In genomic region chr6:44238687-44239350, GRCh38 we compare ENCODE assay signal across 11 cellular contexts. TPM values are rescaled to one million over a fixed set of nuclear protein-coding genes. Genes with fewer than 3 reads are reported as not detected.
DNase-seq lines count a peak whose midpoint lies in the region; ATAC-seq and TF ChIP-seq lines count a peak whose summit lies in the region.
"Had no signal": no experiment of that assay in that cellular context is flagged by ENCODE, and none has a peak within 500 bp of the region (broad histone marks: within the 10 kb centered on the region; RNA-seq: fewer than 3 reads in every experiment).

No MANE protein-coding gene starts in this region.

- no peak overlapping the region for H3K9ac ChIP-seq in mammary epithelial cell (ENCODE audit: insufficient read depth, low read length)

- H3K27me3 ChIP-seq in left ventricle myocardium inferior (ENCODE audit: low read depth) (no peaks in the 10 kb centered on the region), mammary epithelial cell (ENCODE audit: insufficient read depth, low read length) (no peaks in the 10 kb centered on the region), muscle layer of duodenum (ENCODE audit: low read depth, low read length) (no peaks in the 10 kb centered on the region), vagina (no peaks in the 10 kb centered on the region)

- H3K4me1 ChIP-seq in left ventricle myocardium inferior (peaks cover 46% of the 10 kb centered on the region), mammary epithelial cell (ENCODE audit: insufficient read depth, low read length) (peaks cover 43% of the 10 kb centered on the region), muscle layer of duodenum (ENCODE audit: control insufficient read depth in 1 of 2, insufficient read depth in 2 of 2, low read length in 2 of 2) (peaks cover 8 to 33% of the 10 kb centered on the region in 2 donors), vagina (peaks cover 31% of the 10 kb centered on the region)

- no peak overlapping the region for H3K4me3 ChIP-seq in left ventricle myocardium inferior
- no peak overlapping the region for H3K4me3 ChIP-seq in mammary epithelial cell (replicated peaks in 1 of 3; ENCODE audit: insufficient read depth in 1 of 3, low read depth in 2 of 3, low read length in 3 of 3)
- H3K4me3 ChIP-seq in muscle layer of duodenum (ENCODE audit: low read depth in 1 of 2, low read length in 2 of 2), result no peak overlapping the region
- H3K4me3 ChIP-seq in vagina, result no peak overlapping the region

- peak overlapping the region; percentile 98 for H3K27ac ChIP-seq in left ventricle myocardium inferior (replicated peaks)
- H3K27ac ChIP-seq in mammary epithelial cell (ENCODE audit: insufficient read depth, low read depth, low read length), result no peak overlapping the region
- peak overlapping the region; percentile 95 for H3K27ac ChIP-seq in muscle layer of duodenum (ENCODE audit: low read length)
- H3K27ac ChIP-seq in vagina, result peak overlapping the region; percentile 99

- in situ Hi-C loops in mammary epithelial cell (cut with MboI; ENCODE audit: low sequenced_read_pairs in 2 of 2), result loop anchor here (10.0 to 25.0 kb wide), 3 partner anchors 64 to 152 kb away; no protein-coding TSS in a partner anchor

- CTCF ChIA-PET in mammary epithelial cell (lab: Charles Lee; ENCODE audit: low non-redundant PET), result no interaction called here

- intact Hi-C loops in left ventricle myocardium inferior (cut with micrococcal nuclease) (loop anchor here (2.0 kb wide), 1 partner anchor 66 kb away; no protein-coding TSS in a partner anchor), Right ventricle myocardium superior (cut with DNase I) (loop anchor here (5.0 kb wide), 1 partner anchor 67 kb away; no protein-coding TSS in a partner anchor), mammary epithelial cell (cut with micrococcal nuclease) (loop anchor here (1.0 to 10.0 kb wide), 2 partner anchors 67 to 464 kb away; partner anchors contain the start of gene VEGFA), vagina (cut with DNase I) (no loop called here)

- no peak overlapping the region for H3K4me2 ChIP-seq in mammary epithelial cell (ENCODE audit: insufficient read depth, low read depth, low read length)

- WGBS in mammary epithelial cell (ENCODE audit: low coverage, missing lambda C conversion rate), result 50% methylated on average over 7 of the region's 7 CpGs

- no peak for ATAC-seq in Right ventricle myocardium superior (ENCODE audit: poor library complexity)
- ATAC-seq in GM18873 (IDR thresholded peaks at IDR 0.05; ENCODE audit: low FRiP score, unreplicated experiment), result no peak
- ATAC-seq in GM21515 (IDR thresholded peaks at IDR 0.05; ENCODE audit: unreplicated experiment), result no peak

- DNase-seq in left ventricle myocardium inferior (no peak), Right ventricle myocardium superior (no peak), mammary epithelial cell (peak; percentile 63), vagina (ENCODE audit: extremely low spot score in 2 of 2) (no peak), AG08396 (ENCODE audit: low spot score) (no peak)
- DNase-seq: NCI-H226, T-helper 9 cell had no signal

- BruUV-seq in mammary epithelial cell (replicated peaks; lab: Mats Ljungman, UMichigan), result TSS peak; percentile 64

- TF ChIP-seq CTCF in left ventricle myocardium inferior (IDR thresholded peaks at IDR 0.05; ENCODE audit: borderline replicate concordance) (no peak), mammary epithelial cell (conservative IDR thresholded peaks at IDR 0.05 in 1 of 2, IDR thresholded peaks at IDR 0.05 in 1 of 2; ENCODE audit: extremely low read depth in 1 of 2, insufficient read depth in 1 of 2, low read depth in 1 of 2, low read length in 2 of 2) (no peak), vagina (IDR thresholded peaks at IDR 0.05) (no peak)

- H2AFZ ChIP-seq in mammary epithelial cell (ENCODE audit: low read depth, low read length), result no peak overlapping the region

- H3K36me3 ChIP-seq in left ventricle myocardium inferior, result no peaks in the 10 kb centered on the region
- H3K36me3 ChIP-seq in mammary epithelial cell (ENCODE audit: insufficient read depth, low read length), result no peaks in the 10 kb centered on the region
- H3K36me3 ChIP-seq in muscle layer of duodenum (ENCODE audit: control insufficient read depth in 1 of 2, insufficient read depth in 2 of 2, low read length in 2 of 2), result no peaks in the 10 kb centered on the region
- no peaks in the 10 kb centered on the region for H3K36me3 ChIP-seq in vagina

- H3K79me2 ChIP-seq in mammary epithelial cell (ENCODE audit: insufficient read depth, low read length), result no peaks in the 10 kb centered on the region

- H3K9me3 ChIP-seq in left ventricle myocardium inferior (replicated peaks) (no peaks in the 10 kb centered on the region), mammary epithelial cell (replicated peaks; ENCODE audit: insufficient read depth, low read length) (no peaks in the 10 kb centered on the region), muscle layer of duodenum (ENCODE audit: control insufficient read depth in 1 of 2, low read length in 2 of 2) (no peaks in the 10 kb centered on the region), vagina (no peaks in the 10 kb centered on the region)

- H4K20me1 ChIP-seq in mammary epithelial cell (ENCODE audit: insufficient read depth, low read length), result no peaks in the 10 kb centered on the region

- dilution Hi-C loops in mammary epithelial cell (cut with HindIII; ENCODE audit: low sequenced_read_pairs), result loop anchor here (10.0 kb wide), 2 partner anchors 54 to 714 kb away; no protein-coding TSS in a partner anchor

- no peak for TF ChIP-seq POLR2A in vagina (IDR thresholded peaks at IDR 0.05)

RNA-seq across cellular contexts. Expression of gene HSP90AB1, which starts 8.1 kb away (rescaled TPM):
- total RNA-seq in left ventricle myocardium inferior (786 TPM), Right ventricle myocardium superior (853 TPM), mammary epithelial cell (100 to 1,000 TPM; 872 to 986 TPM), vagina (463 TPM)
- polyA plus RNA-seq in mammary epithelial cell, result 1,054 TPM
- polyA minus RNA-seq in mammary epithelial cell, result 1,190 TPM

RNA-seq across cellular contexts. Expression of gene SLC29A1, which starts 15.4 kb away (rescaled TPM):
- 154 TPM for total RNA-seq in left ventricle myocardium inferior
- total RNA-seq in Right ventricle myocardium superior, result 181 TPM
- 10 to 100 TPM; 45.7 to 55.5 TPM for total RNA-seq in mammary epithelial cell
- 156 TPM for polyA plus RNA-seq in mammary epithelial cell
- polyA minus RNA-seq in mammary epithelial cell, result 157 TPM
- 51.1 TPM for total RNA-seq in vagina

RNA-seq across cellular contexts. Expression of gene SLC35B2, which starts 18.5 kb away (rescaled TPM):
- total RNA-seq in left ventricle myocardium inferior, result 20.2 TPM
- 19.4 TPM for total RNA-seq in Right ventricle myocardium superior
- total RNA-seq in mammary epithelial cell, result 10 to 100 TPM; 72.6 to 76.3 TPM
- 134 TPM for polyA plus RNA-seq in mammary epithelial cell
- 104 TPM for polyA minus RNA-seq in mammary epithelial cell
- 19.6 TPM for total RNA-seq in vagina

RNA-seq across cellular contexts. Expression of gene MYMX, which starts 22.1 kb away (rescaled TPM):
- total RNA-seq in left ventricle myocardium inferior (0.36 TPM), Right ventricle myocardium superior (0.56 TPM), mammary epithelial cell (under 1 TPM in 1 of 2 donors, not detected in 1; 0.17 TPM), vagina (not detected)
- 0.12 TPM for polyA plus RNA-seq in mammary epithelial cell
- not detected for polyA minus RNA-seq in mammary epithelial cell
- total RNA-seq: HT1080 had no signal

RNA-seq across cellular contexts. Expression of gene NFKBIE, which starts 26.5 kb away (rescaled TPM):
- 2.1 TPM for total RNA-seq in left ventricle myocardium inferior
- total RNA-seq in Right ventricle myocardium superior, result 3.7 TPM
- 10 to 100 TPM in 1 of 2 donors, 1 to 10 TPM in 1; 4.7 to 10.4 TPM for total RNA-seq in mammary epithelial cell
- polyA plus RNA-seq in mammary epithelial cell, result 6.6 TPM
- 2.8 TPM for polyA minus RNA-seq in mammary epithelial cell
- 17.2 TPM for total RNA-seq in vagina
